In genomic region chr1:67755160-67755559, GRCh38 we compare ENCODE assay signal across 1 cellular context.
TF ChIP-seq lines count a peak whose summit lies in the region.

No MANE protein-coding gene starts in this region.

TF ChIP-seq in GM12878, 131 proteins besides CTCF, POLR2A, EP300 and RAD21 (continued from another document and continues in another):
- TF ChIP-seq ZNF592 (IDR thresholded peaks at IDR 0.05) = 0 out of 2 replicates have a peak, but pooled peaks have one; percentile 38
- no peak for TF ChIP-seq SMAD1 (IDR thresholded peaks at IDR 0.05; ENCODE audit: low read depth, partially characterized antibody)
- TF ChIP-seq NFXL1 (IDR thresholded peaks at IDR 0.05; ENCODE audit: borderline replicate concordance) = no peak
- TF ChIP-seq USF2 (IDR thresholded peaks at IDR 0.05; ENCODE audit: borderline replicate concordance, low read depth, low read length) = no peak
- no peak for TF ChIP-seq ATF7 (IDR thresholded peaks at IDR 0.05; ENCODE audit: low read depth)
- TF ChIP-seq RUNX3 (IDR thresholded peaks at IDR 0.05; ENCODE audit: low read length) = peak; percentile 16; the same call in 1 of the 2 replicates
- 0 out of 2 replicates have a peak, but pooled peaks have one; percentile 22 for TF ChIP-seq ZNF24 (IDR thresholded peaks at IDR 0.05)
- TF ChIP-seq CEBPB (IDR thresholded peaks at IDR 0.05; ENCODE audit: borderline replicate concordance in 1 of 2, low read depth in 2 of 2, low read length in 2 of 2) = no peak
- no peak for TF ChIP-seq BRCA1 (IDR thresholded peaks at IDR 0.05; ENCODE audit: low read depth, low read length)
- no peak for TF ChIP-seq YY1 (IDR thresholded peaks at IDR 0.05; ENCODE audit: low read depth, low read length)
- no peak for TF ChIP-seq YBX1 (IDR thresholded peaks at IDR 0.05)
- peak; percentile 46 for TF ChIP-seq MEF2B (IDR thresholded peaks at IDR 0.05; ENCODE audit: partially characterized antibody, poor library complexity, severe bottlenecking)
- TF ChIP-seq IRF3 (IDR thresholded peaks at IDR 0.05) = no peak
- no peak for TF ChIP-seq BCLAF1 (IDR thresholded peaks at IDR 0.05)
- TF ChIP-seq SIN3A (IDR thresholded peaks at IDR 0.05; ENCODE audit: low read depth, low read length) = no peak
- TF ChIP-seq E4F1 (IDR thresholded peaks at IDR 0.05; ENCODE audit: borderline replicate concordance, partially characterized antibody) = no peak
- TF ChIP-seq USF1 (IDR thresholded peaks at IDR 0.05; ENCODE audit: borderline replicate concordance, extremely low read length, insufficient read depth, low read depth, low read length) = no peak
- TF ChIP-seq ZNF622 (IDR thresholded peaks at IDR 0.05) = no peak
- no peak for TF ChIP-seq DPF2 (IDR thresholded peaks at IDR 0.05)
- peak; percentile 75; the same call in 2 of the 3 replicates for TF ChIP-seq POU2F2 (IDR thresholded peaks at IDR 0.05; ENCODE audit: borderline replicate concordance, low read depth, low read length)
- TF ChIP-seq RB1 (IDR thresholded peaks at IDR 0.05; ENCODE audit: borderline replicate concordance) = no peak
- TF ChIP-seq CBX3 (IDR thresholded peaks at IDR 0.05; ENCODE audit: borderline replicate concordance, low read depth) = no peak
- TF ChIP-seq RFX5 (IDR thresholded peaks at IDR 0.05; ENCODE audit: low read depth, low read length) = no peak
- TF ChIP-seq ZBTB40 (IDR thresholded peaks at IDR 0.05; ENCODE audit: borderline replicate concordance) = no peak
- no peak for TF ChIP-seq MXI1 (IDR thresholded peaks at IDR 0.05; ENCODE audit: low read depth, low read length)
- peak; percentile 63 for TF ChIP-seq MTA2 (IDR thresholded peaks at IDR 0.05; ENCODE audit: low read depth)
- no peak for TF ChIP-seq KDM1A (IDR thresholded peaks at IDR 0.05; ENCODE audit: borderline replicate concordance)
- no peak for TF ChIP-seq SUZ12 (IDR thresholded peaks at IDR 0.05; ENCODE audit: unreplicated experiment)
- no peak for TF ChIP-seq TBL1XR1 (IDR thresholded peaks at IDR 0.05; ENCODE audit: low read depth, low read length)
- 0 out of 2 replicates have a peak, but pooled peaks have one; percentile 39 for TF ChIP-seq ZNF217 (IDR thresholded peaks at IDR 0.05)
- TF ChIP-seq CREB1 (IDR thresholded peaks at IDR 0.05; ENCODE audit: low read depth) = no peak
- 0 out of 2 replicates have a peak, but pooled peaks have one; percentile 21 for TF ChIP-seq PAX8 (IDR thresholded peaks at IDR 0.05)
- no peak for TF ChIP-seq SMC3 (IDR thresholded peaks at IDR 0.05; ENCODE audit: borderline replicate concordance, low read length)
- peak; percentile 59; the same call in 1 of the 2 replicates for TF ChIP-seq ZNF687 (IDR thresholded peaks at IDR 0.05)
- no peak for TF ChIP-seq GABPA (IDR thresholded peaks at IDR 0.05; ENCODE audit: low read depth)
- TF ChIP-seq ZZZ3 (IDR thresholded peaks at IDR 0.05; ENCODE audit: control insufficient read depth, insufficient read length, low read depth) = no peak
- TF ChIP-seq BCL3 (IDR thresholded peaks at IDR 0.05; ENCODE audit: borderline replicate concordance, insufficient read depth, low read depth, low read length, poor library complexity, severe bottlenecking) = no peak
- peak; percentile 27 for TF ChIP-seq IKZF1 (conservative IDR thresholded peaks at IDR 0.05)
